ENCODE assay signal across 1 cellular context in genomic region chr5:122785294-122785693, GRCh38.
A peak's percentile ranks its signal among the peaks of the same experiment; 100 is the strongest.
TF ChIP-seq lines count a peak whose summit lies in the region.

No MANE protein-coding gene starts in this region.

TF ChIP-seq in HepG2, 621 proteins besides CTCF, POLR2A, EP300 and RAD21:
- peak; percentile 91; the same call in 1 of the 2 replicates for TF ChIP-seq ZFP90 (CRISPR knock-in tag; IDR thresholded peaks at IDR 0.05; ENCODE audit: borderline replicate concordance)
- TF ChIP-seq MAZ (IDR thresholded peaks at IDR 0.05; ENCODE audit: borderline replicate concordance, low read depth, low read length) = no peak
- TF ChIP-seq MAZ (CRISPR knock-in tag; IDR thresholded peaks at IDR 0.05; ENCODE audit: low read depth) = no peak
